In the genomic region with DNA sequence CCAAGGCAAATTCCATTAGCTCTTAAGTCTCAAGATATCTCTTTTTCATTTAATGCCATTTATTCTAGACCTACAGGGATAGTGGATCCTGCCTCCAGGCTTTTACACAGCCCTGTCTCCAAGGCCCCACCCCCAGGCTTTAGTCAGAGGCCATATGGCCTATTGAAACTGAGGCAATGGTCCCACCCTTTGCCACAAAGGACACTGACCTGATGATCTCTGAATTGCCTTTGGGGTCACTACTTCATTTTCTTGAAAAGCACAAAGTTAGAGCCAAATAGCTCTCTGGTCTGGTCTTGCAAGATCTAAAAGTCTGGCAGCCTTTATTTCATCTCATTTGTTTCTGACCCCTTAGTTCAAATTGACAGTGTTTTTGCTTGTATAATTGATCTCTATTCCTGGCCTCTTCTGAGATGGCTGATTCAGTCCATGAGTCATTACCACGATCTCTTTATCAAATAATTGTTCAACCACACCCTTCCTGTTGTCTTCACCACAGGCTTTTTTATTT, we compare ENCODE assay signal across 18 cellular contexts.
DNase-seq lines count a peak whose midpoint lies in the region; TF ChIP-seq lines count a peak whose summit lies in the region.
"Had no signal": no experiment of that assay in that cellular context is flagged by ENCODE, and none has a peak within 500 bp of the region (broad histone marks: within the 10 kb centered on the region; RNA-seq: fewer than 3 reads in every experiment).

No MANE protein-coding gene starts in this region.

- H3K36me3 ChIP-seq in effector memory CD4-positive, alpha-beta T cell (ENCODE audit: control insufficient read depth, insufficient read depth, low read length): no peaks in the 10 kb centered on the region
- H3K36me3 ChIP-seq: pancreas, SJCRH30 had no signal

- H3K4me1 ChIP-seq in effector memory CD4-positive, alpha-beta T cell (ENCODE audit: control insufficient read depth, insufficient read depth, low read length, poor library complexity, severe bottlenecking): no peaks in the 10 kb centered on the region
- H3K4me1 ChIP-seq: A549, pancreas, SJCRH30 had no signal

- DNase-seq in NCI-H82 (lab: John Stamatoyannopoulos, UW): peak; percentile 42
- DNase-seq in NCI-H82 treated with DMSO at 0.1 percent for 48 hours (lab: John Stamatoyannopoulos, UW; ENCODE audit: unreplicated experiment): no peak
- DNase-seq in RWPE1 (ENCODE audit: low spot score): peak; percentile 71
- peak; percentile 82 for DNase-seq in fibroblast of mammary gland (ENCODE audit: low read depth)
- peak; percentile 81 for DNase-seq in renal cortical epithelial cell (ENCODE audit: low read depth)
- no peak for DNase-seq in activated CD4-positive, alpha-beta T cell treated with anti-CD3 and anti-CD28 coated beads, Interleukin-2, amount 50 U/mL, for 1 hour
- DNase-seq in GM10248 (ENCODE audit: extremely low spot score): no peak
- no peak for DNase-seq in effector memory CD4-positive, alpha-beta T cell
- DNase-seq: activated B cell treated with CpG ODN at 0.5 μM for 24 hours; activated T-cell treated with anti-CD3 and anti-CD28 coated beads, Interleukin-2, amount 50 U/mL, for 4 hours; DMS 273 treated with DMSO at 0.1 percent for 48 hours; NCI-H1092 treated with DMSO at 0.1 percent for 48 hours; NCI-H524; pancreas; SJCRH30; stimulated activated CD8-positive, alpha-beta memory T cell treated with anti-CD3 and anti-CD28 coated beads, Interleukin-4, amount 100 ng/mL, for 48 hours; trophoblast cell had no signal

- H3K27ac ChIP-seq in RWPE1: no peak overlapping the region
- H3K27ac ChIP-seq in effector memory CD4-positive, alpha-beta T cell (ENCODE audit: insufficient read depth, low read length, poor library complexity, severe bottlenecking): no peak overlapping the region
- H3K27ac ChIP-seq: A549, pancreas, SJCRH30 had no signal

- no peaks in the 10 kb centered on the region for H3K9me3 ChIP-seq in effector memory CD4-positive, alpha-beta T cell (ENCODE audit: control insufficient read depth, low read length)
- H3K9me3 ChIP-seq: A549, pancreas, SJCRH30 had no signal

- no peaks in the 10 kb centered on the region for H3K27me3 ChIP-seq in effector memory CD4-positive, alpha-beta T cell (replicated peaks; ENCODE audit: control insufficient read depth, insufficient read depth, low read length, poor library complexity, severe bottlenecking)
- H3K27me3 ChIP-seq: pancreas, SJCRH30 had no signal

- CTCF ChIA-PET in RWPE1 (lab: Yijun Ruan, JAX): interaction anchor here (0.6 kb wide), 1 partner anchor 1888 kb away, joined by 3 read pairs; no protein-coding TSS in a partner anchor
- CTCF ChIA-PET in GM10248 (lab: Yijun Ruan, JAX): no interaction called here

- POLR2A ChIA-PET in RWPE1 (lab: Yijun Ruan, JAX; ENCODE audit: low non-redundant PET): no interaction called here
- POLR2A ChIA-PET in GM10248 (lab: Yijun Ruan, JAX): no interaction called here

- TF ChIP-seq CTCF in RWPE1 (conservative IDR thresholded peaks at IDR 0.05; ENCODE audit: low read depth) (no peak), fibroblast of mammary gland (conservative IDR thresholded peaks at IDR 0.05; ENCODE audit: control insufficient read depth, insufficient read depth, low read depth, low read length) (no peak), GM10248 (IDR thresholded peaks at IDR 0.05; ENCODE audit: control extremely low read depth, extremely low read depth, low read depth, missing control alignments) (no peak)

- H3K4me3 ChIP-seq in fibroblast of mammary gland (ENCODE audit: control insufficient read depth, low read depth, low read length): no peak overlapping the region
- H3K4me3 ChIP-seq in effector memory CD4-positive, alpha-beta T cell (ENCODE audit: insufficient read depth, low read depth, low read length, poor library complexity, severe bottlenecking): no peak overlapping the region
- H3K4me3 ChIP-seq: A549, pancreas, SJCRH30 had no signal

Comparison
In these comparisons a context has a peak if more than half of its experiments do, and no peak if none do; other contexts are left out.
1. DNase-seq: peak in NCI-H82 (single experiment), RWPE1 (single experiment), fibroblast of mammary gland (single experiment) and renal cortical epithelial cell (single experiment); none in NCI-H82 treated with DMSO at 0.1 percent for 48 hours (single experiment), activated CD4-positive, alpha-beta T cell treated with anti-CD3 and anti-CD28 coated beads, Interleukin-2, amount 50 U/mL, for 1 hour (single experiment), GM10248 (single experiment) and effector memory CD4-positive, alpha-beta T cell (0 of 3).